In genomic region chr12:123617580-123617979, GRCh38 we compare ENCODE assay signal across 22 cellular contexts.
"Had no signal": no experiment of that assay in that cellular context is flagged by ENCODE, and none has a peak within 500 bp of the region (broad histone marks: within the 10 kb centered on the region; RNA-seq: fewer than 3 reads in every experiment).

No MANE protein-coding gene starts in this region.

- H3K4me3 ChIP-seq: coronary artery, hepatocyte, lung, neural progenitor cell, pancreas, stomach had no signal

- H3K27me3 Mint-ChIP-seq: natural killer cell treated with Interleukin-12 subunit alpha and Interleukin-12 subunit beta and Interleukin-15 and Interleukin-18, amount 100 ng/mL, for 72 hours; progenitor cell of endocrine pancreas had no signal

- ATAC-seq: left ventricle myocardium superior; natural killer cell treated with Interleukin-12 subunit alpha and Interleukin-12 subunit beta and Interleukin-15 and Interleukin-18, amount 100 ng/mL, for 72 hours; stimulated activated effector memory CD8-positive, alpha-beta T cell treated with anti-CD3 and anti-CD28 coated beads, Interleukin-12 subunit alpha, Interleukin-12 subunit beta, amount 100 ng/mL, for 72 hours had no signal

- H3K27me3 ChIP-seq: hepatocyte, neural progenitor cell, pancreas, stomach had no signal

- H3K27ac Mint-ChIP-seq: endodermal cell; natural killer cell treated with Interleukin-12 subunit alpha and Interleukin-12 subunit beta and Interleukin-15 and Interleukin-18, amount 100 ng/mL, for 72 hours; neural progenitor cell; progenitor cell of endocrine pancreas; stimulated activated effector memory CD8-positive, alpha-beta T cell treated with anti-CD3 and anti-CD28 coated beads, Interleukin-12 subunit alpha, Interleukin-12 subunit beta, amount 100 ng/mL, for 72 hours had no signal

- H3K4me3 Mint-ChIP-seq: endodermal cell; natural killer cell treated with Interleukin-12 subunit alpha and Interleukin-12 subunit beta and Interleukin-15 and Interleukin-18, amount 100 ng/mL, for 72 hours; neural progenitor cell; stimulated activated effector memory CD8-positive, alpha-beta T cell treated with anti-CD3 and anti-CD28 coated beads, Interleukin-12 subunit alpha, Interleukin-12 subunit beta, amount 100 ng/mL, for 72 hours had no signal

- H3K27ac ChIP-seq: coronary artery, hepatocyte, neural progenitor cell, pancreas, stomach had no signal

- H3K4me1 Mint-ChIP-seq: endodermal cell; neural progenitor cell; stimulated activated effector memory CD8-positive, alpha-beta T cell treated with anti-CD3 and anti-CD28 coated beads, Interleukin-12 subunit alpha, Interleukin-12 subunit beta, amount 100 ng/mL, for 72 hours had no signal

- H2AFZ ChIP-seq: hepatocyte, neural progenitor cell had no signal

- H3K4me1 ChIP-seq: neural progenitor cell, pancreas, stomach had no signal

- H3K79me2 ChIP-seq: hepatocyte had no signal

- H3K9me3 Mint-ChIP-seq: endodermal cell; natural killer cell treated with Interleukin-12 subunit alpha and Interleukin-12 subunit beta and Interleukin-15 and Interleukin-18, amount 100 ng/mL, for 72 hours; neural progenitor cell; stimulated activated effector memory CD8-positive, alpha-beta T cell treated with anti-CD3 and anti-CD28 coated beads, Interleukin-12 subunit alpha, Interleukin-12 subunit beta, amount 100 ng/mL, for 72 hours had no signal

- H3K9me3 ChIP-seq: pancreas, stomach had no signal

- H3K4me2 ChIP-seq: hepatocyte, neural progenitor cell had no signal

- DNase-seq: effector CD4-positive, alpha-beta T cell; endodermal cell; foreskin melanocyte; head of caudate nucleus; kidney; left colon; left ventricle myocardium superior; mesenchymal stem cell; midbrain; pancreas; right cardiac atrium; stimulated activated CD4-positive, alpha-beta T cell treated with anti-CD3 and anti-CD28 coated beads, Interleukin-4, amount 100 ng/mL, for 1 hour; stimulated activated CD8-positive, alpha-beta memory T cell treated with anti-CD3 and anti-CD28 coated beads, Interleukin-4, amount 100 ng/mL, for 48 hours; stomach; trophoblast cell had no signal
